In genomic region chr5:151739395-151739794, GRCh38 we compare ENCODE assay signal across 14 cellular contexts. TPM values are rescaled to one million over a fixed set of nuclear protein-coding genes. Genes with fewer than 3 reads are reported as not detected.
DNase-seq lines count a peak whose midpoint lies in the region; ATAC-seq, FAIRE-seq and TF ChIP-seq lines count a peak whose summit lies in the region.
"Had no signal": no experiment of that assay in that cellular context is flagged by ENCODE, and none has a peak within 500 bp of the region (broad histone marks: within the 10 kb centered on the region; RNA-seq: fewer than 3 reads in every experiment).

No MANE protein-coding gene starts in this region.

- CTCF ChIA-PET in Caco-2 (lab: Charles Lee), result interaction anchor here (0.6 to 3.5 kb wide), 6 partner anchors 36 to 361 kb away, joined by 3 to 48 read pairs (median 6); no protein-coding TSS in a partner anchor

- H3K36me3 ChIP-seq in HUES6 (ENCODE audit: control insufficient read depth, insufficient read depth, low read length) (peaks cover 3% of the 10 kb centered on the region; the same call in 1 of the 2 replicates), astrocyte (ENCODE audit: insufficient read depth, low read length) (no peaks in the 10 kb centered on the region), keratinocyte (ENCODE audit: control insufficient read depth in 2 of 2, extremely low read depth in 1 of 2, insufficient read depth in 2 of 2, low read length in 2 of 2) (peaks cover 0 to 10% of the 10 kb centered on the region in 2 experiments), smooth muscle cell (ENCODE audit: low read depth) (no peaks in the 10 kb centered on the region), thyroid gland (no peaks in the 10 kb centered on the region), Caco-2 (ENCODE audit: control insufficient read depth, insufficient read depth, low read length) (0 out of 2 replicates have a peak, but pooled peaks cover 1% of the 10 kb centered on the region)

- H3K9me1 ChIP-seq in keratinocyte (ENCODE audit: control insufficient read depth, extremely low read depth, insufficient read depth, low read length), result no peaks in the 10 kb centered on the region

- no peak overlapping the region for H3K4me3 ChIP-seq in HUES6 (ENCODE audit: low read depth, low read length)
- H3K4me3 ChIP-seq in astrocyte (ENCODE audit: insufficient read depth, low read depth, low read length), result no peak overlapping the region
- no peak overlapping the region for H3K4me3 ChIP-seq in keratinocyte (ENCODE audit: control insufficient read depth in 2 of 3, extremely low read depth in 1 of 3, insufficient read depth in 2 of 3, low read depth in 1 of 3, low read length in 3 of 3)
- no peak overlapping the region for H3K4me3 ChIP-seq in smooth muscle cell
- H3K4me3 ChIP-seq in thyroid gland (replicated peaks in 1 of 3), result no peak overlapping the region
- no peak overlapping the region for H3K4me3 ChIP-seq in Caco-2 (ENCODE audit: low read depth, low read length)

- peaks cover 16% of the 10 kb centered on the region for H3K4me1 ChIP-seq in HUES6 (ENCODE audit: control insufficient read depth, insufficient read depth, low read length)
- peaks cover 51% of the 10 kb centered on the region for H3K4me1 ChIP-seq in astrocyte (ENCODE audit: insufficient read depth, low read length)
- H3K4me1 ChIP-seq in keratinocyte (ENCODE audit: control insufficient read depth, extremely low read depth, insufficient read depth, low read length), result peaks cover 48% of the 10 kb centered on the region
- peaks cover 18% of the 10 kb centered on the region for H3K4me1 ChIP-seq in smooth muscle cell (ENCODE audit: low read depth)
- H3K4me1 ChIP-seq in thyroid gland, result peaks cover 0 to 7% of the 10 kb centered on the region in 2 donors
- peaks cover 15% of the 10 kb centered on the region for H3K4me1 ChIP-seq in Caco-2

- H3K79me2 ChIP-seq in astrocyte (ENCODE audit: insufficient read depth, low read length), result no peaks in the 10 kb centered on the region
- no peaks in the 10 kb centered on the region for H3K79me2 ChIP-seq in keratinocyte (ENCODE audit: control insufficient read depth, insufficient read depth, low read length)
- H3K79me2 ChIP-seq in smooth muscle cell (ENCODE audit: low read depth), result no peaks in the 10 kb centered on the region

- H3K27me3 ChIP-seq in HUES6 (ENCODE audit: control insufficient read depth, insufficient read depth, low read length) (no peaks in the 10 kb centered on the region), astrocyte (ENCODE audit: insufficient read depth, low read length) (no peaks in the 10 kb centered on the region), keratinocyte (ENCODE audit: control insufficient read depth, extremely low read depth, insufficient read depth, low read length) (no peaks in the 10 kb centered on the region), smooth muscle cell (ENCODE audit: low read depth) (no peaks in the 10 kb centered on the region), thyroid gland (no peaks in the 10 kb centered on the region), Caco-2 (replicated peaks; ENCODE audit: control insufficient read depth, insufficient read depth, low read length) (no peaks in the 10 kb centered on the region)

- H3K4me1 Mint-ChIP-seq in astrocyte (ENCODE audit: low read depth, unreplicated experiment), result peaks cover 58% of the 10 kb centered on the region
- H3K4me1 Mint-ChIP-seq in Caco-2 (ENCODE audit: low read depth, unreplicated experiment), result peaks cover 16% of the 10 kb centered on the region

- H3K27ac ChIP-seq in HUES6 (ENCODE audit: low read depth, low read length), result peak overlapping the region; percentile 39; the same call in 1 of the 2 replicates
- H3K27ac ChIP-seq in astrocyte (ENCODE audit: low read depth, low read length), result peak overlapping the region; percentile 100
- H3K27ac ChIP-seq in keratinocyte (ENCODE audit: control insufficient read depth, insufficient read depth, low read length), result peak overlapping the region; percentile 90
- peak overlapping the region; percentile 97 for H3K27ac ChIP-seq in smooth muscle cell (ENCODE audit: low read depth)
- H3K27ac ChIP-seq in thyroid gland, result peak overlapping the region in 1 of 3 donors; percentile 18

- H3K4me2 ChIP-seq in astrocyte (ENCODE audit: low read length), result peak overlapping the region; percentile 82
- peak overlapping the region; percentile 74 for H3K4me2 ChIP-seq in keratinocyte (ENCODE audit: control insufficient read depth, extremely low read depth, insufficient read depth, low read depth, low read length)
- H3K4me2 ChIP-seq in smooth muscle cell, result peak overlapping the region; percentile 82

- H2AFZ ChIP-seq in astrocyte (ENCODE audit: low read depth, low read length), result no peak overlapping the region
- no peak overlapping the region for H2AFZ ChIP-seq in keratinocyte (ENCODE audit: control insufficient read depth, low read length)
- no peak overlapping the region for H2AFZ ChIP-seq in smooth muscle cell (ENCODE audit: low read depth)

- peaks cover 43% of the 10 kb centered on the region for H3F3A ChIP-seq in smooth muscle cell (ENCODE audit: low read depth)

- no peak for TF ChIP-seq POLR2A in thyroid gland (IDR thresholded peaks at IDR 0.05)

- H3K9me3 Mint-ChIP-seq in astrocyte (ENCODE audit: unreplicated experiment) (no peaks in the 10 kb centered on the region), Caco-2 (ENCODE audit: unreplicated experiment) (no peaks in the 10 kb centered on the region)
- H3K9me3 Mint-ChIP-seq: CD8-positive, alpha-beta T cell had no signal

- intact Hi-C loops in thyroid gland (cut with DNase I), result loop anchor here (2.0 kb wide), 1 partner anchor 81 kb away; no protein-coding TSS in a partner anchor
- intact Hi-C loops in Caco-2 (cut with micrococcal nuclease; ENCODE audit: unreplicated experiment), result no loop called here

- peak overlapping the region; percentile 99 for H3K27ac Mint-ChIP-seq in astrocyte (ENCODE audit: unreplicated experiment)
- no peak overlapping the region for H3K27ac Mint-ChIP-seq in Caco-2 (ENCODE audit: unreplicated experiment)
- H3K27ac Mint-ChIP-seq: activated naive CD8-positive, alpha-beta T cell; CD8-positive, alpha-beta T cell had no signal

- POLR2A ChIA-PET in Caco-2 (lab: Charles Lee), result interaction anchor here (1.0 kb wide), 1 partner anchor 32 kb away, joined by 5 read pairs; the partner anchor contains the start of gene G3BP1

- H3K36me3 Mint-ChIP-seq in astrocyte (ENCODE audit: low read depth, unreplicated experiment), result peaks cover 4% of the 10 kb centered on the region
- H3K36me3 Mint-ChIP-seq in Caco-2 (ENCODE audit: insufficient read depth, unreplicated experiment), result peaks cover 28% of the 10 kb centered on the region

- H4K20me1 ChIP-seq in astrocyte (ENCODE audit: insufficient read depth, low read length) (no peaks in the 10 kb centered on the region), keratinocyte (ENCODE audit: control insufficient read depth, extremely low read depth, insufficient read depth, low read length) (no peaks in the 10 kb centered on the region), smooth muscle cell (ENCODE audit: low read depth) (no peaks in the 10 kb centered on the region)

- no peak overlapping the region for H3K4me3 Mint-ChIP-seq in astrocyte (ENCODE audit: unreplicated experiment)
- no peak overlapping the region for H3K4me3 Mint-ChIP-seq in Caco-2 (ENCODE audit: unreplicated experiment)
- H3K4me3 Mint-ChIP-seq: activated naive CD8-positive, alpha-beta T cell; CD8-positive, alpha-beta T cell had no signal

- DNase-seq in astrocyte (ENCODE audit: low read depth) (peak; percentile 43), keratinocyte (ENCODE audit: low read depth, low spot score) (no peak), smooth muscle cell (lab: John Stamatoyannopoulos, UW; ENCODE audit: unreplicated experiment) (no peak), thyroid gland (no peak), COLO668 (lab: John Stamatoyannopoulos, UW; ENCODE audit: unreplicated experiment) (no peak), Caco-2 (no peak)
- DNase-seq: CD8-positive, alpha-beta T cell; effector CD8-positive, alpha-beta T cell; hippocampal formation; KBM-7 had no signal

- dilution Hi-C loops in keratinocyte (cut with MboI; ENCODE audit: extremely low pct_ligation_motif_present, low sequenced_read_pairs), result no loop called here

- H3K27me3 Mint-ChIP-seq in astrocyte (ENCODE audit: low read depth, unreplicated experiment) (no peaks in the 10 kb centered on the region), Caco-2 (ENCODE audit: insufficient read depth, unreplicated experiment) (no peaks in the 10 kb centered on the region)
- H3K27me3 Mint-ChIP-seq: activated naive CD8-positive, alpha-beta T cell had no signal

- FAIRE-seq in astrocyte (lab: Jason Lieb, UNC) (no peak), keratinocyte (lab: Jason Lieb, UNC) (no peak)
- FAIRE-seq: H54 had no signal

- TF ChIP-seq CTCF in astrocyte (IDR thresholded peaks at IDR 0.05; ENCODE audit: insufficient read depth, low read depth, low read length) (no peak), keratinocyte (optimal IDR thresholded peaks at IDR 0.05 in 1 of 3, IDR thresholded peaks at IDR 0.05 in 1 of 3, conservative IDR thresholded peaks at IDR 0.05 in 1 of 3; ENCODE audit: extremely low read depth in 1 of 3, insufficient read depth in 2 of 3, low read length in 3 of 3) (no peak), smooth muscle cell (IDR thresholded peaks at IDR 0.05; ENCODE audit: borderline replicate concordance, insufficient read depth, poor library complexity, severe bottlenecking) (peak; percentile 10), thyroid gland (IDR thresholded peaks at IDR 0.05) (no peak), Caco-2 (IDR thresholded peaks at IDR 0.05; ENCODE audit: insufficient read depth in 1 of 2, low read depth in 1 of 2, low read length in 1 of 2, severe bottlenecking in 1 of 2, unreplicated experiment in 1 of 2) (no peak)

- H3K9me3 ChIP-seq in HUES6 (ENCODE audit: control insufficient read depth, insufficient read depth, low read depth, low read length) (no peaks in the 10 kb centered on the region), astrocyte (ENCODE audit: insufficient read depth, low read depth, low read length) (no peaks in the 10 kb centered on the region), keratinocyte (ENCODE audit: control insufficient read depth, low read depth, low read length) (no peaks in the 10 kb centered on the region), smooth muscle cell (replicated peaks; ENCODE audit: low read depth) (no peaks in the 10 kb centered on the region), thyroid gland (no peaks in the 10 kb centered on the region), Caco-2 (no peaks in the 10 kb centered on the region)

- 66% methylated on average over 2 of the region's 2 CpGs for WGBS in smooth muscle cell (ENCODE audit: low lambda C conversion rate)
- WGBS in thyroid gland, 2 donors, result 91 to 93% methylated on average over 1 to 2 of the region's 2 CpGs

- no peak for ATAC-seq in GM18870 (IDR thresholded peaks at IDR 0.05; ENCODE audit: unreplicated experiment)
- ATAC-seq: CD8-positive, alpha-beta T cell had no signal

- no TSS peak for BruUV-seq in Caco-2 (replicated peaks; lab: Mats Ljungman, UMichigan)

- no peak overlapping the region for H3K9ac ChIP-seq in HUES6 (ENCODE audit: low read length)
- peak overlapping the region; percentile 92 for H3K9ac ChIP-seq in astrocyte (ENCODE audit: low read length)
- no peak overlapping the region for H3K9ac ChIP-seq in keratinocyte (ENCODE audit: control insufficient read depth, extremely low read depth, insufficient read depth, low read length)
- H3K9ac ChIP-seq in smooth muscle cell (ENCODE audit: low read depth), result peak overlapping the region; percentile 85

RNA-seq across cellular contexts. Expression of gene ATOX1, which starts 19.0 kb away (rescaled TPM):
- total RNA-seq in astrocyte (265 and 274 TPM in 2 replicates), smooth muscle cell (73.3 and 84.3 TPM in 2 replicates), thyroid gland (100 to 1,000 TPM in 3 of 4 donors, 10 to 100 TPM in 1; 73.4 to 236 (median 157) TPM), Caco-2 (2022) (135 and 139 TPM in 2 replicates)
- polyA plus RNA-seq in keratinocyte (173 to 414 TPM (median 199 TPM) in 3 replicates), smooth muscle cell (315 and 337 TPM in 2 replicates)
- 58.4 TPM for polyA plus RNA-seq in keratinocyte (2011; ENCODE audit: low read depth)
- polyA plus RNA-seq in keratinocyte (2011; cell fraction: cytosol; rRNA removed), result 310 and 443 TPM in 2 replicates
- 111 and 127 TPM in 2 replicates for polyA plus RNA-seq in keratinocyte (2011; cell fraction: nucleus; rRNA removed)
- 199 and 361 TPM in 2 replicates for polyA plus RNA-seq in keratinocyte (2012; ENCODE audit: low replicate concordance)
- 133 to 246 TPM (median 216 TPM) in 3 replicates for polyA minus RNA-seq in keratinocyte
- polyA minus RNA-seq in keratinocyte (2011; cell fraction: cytosol; rRNA and poly(A)+ RNA removed), result 153 TPM
- polyA minus RNA-seq in keratinocyte (2011; cell fraction: nucleus; rRNA and poly(A)+ RNA removed), result 31.7 and 39.0 TPM in 2 replicates

RNA-seq across cellular contexts. Expression of gene G3BP1, which starts 32.4 kb away (rescaled TPM):
- total RNA-seq in astrocyte (231 and 246 TPM in 2 replicates), smooth muscle cell (96.8 and 99.4 TPM in 2 replicates), thyroid gland (100 to 1,000 TPM in 3 of 4 donors, 10 to 100 TPM in 1; 95.9 to 177 (median 131) TPM), Caco-2 (2022) (291 and 329 TPM in 2 replicates)
- polyA plus RNA-seq in keratinocyte (93.5 to 137 TPM (median 115 TPM) in 3 replicates), smooth muscle cell (63.2 and 69.5 TPM in 2 replicates)
- polyA plus RNA-seq in keratinocyte (2011; ENCODE audit: low read depth), result 98.2 TPM
- polyA plus RNA-seq in keratinocyte (2011; cell fraction: cytosol; rRNA removed), result 52.3 and 81.0 TPM in 2 replicates
- 83.5 and 87.6 TPM in 2 replicates for polyA plus RNA-seq in keratinocyte (2011; cell fraction: nucleus; rRNA removed)
- polyA plus RNA-seq in keratinocyte (2012; ENCODE audit: low replicate concordance), result 84.1 and 237 TPM in 2 replicates
- 182 to 302 TPM (median 247 TPM) in 3 replicates for polyA minus RNA-seq in keratinocyte
- 189 TPM for polyA minus RNA-seq in keratinocyte (2011; cell fraction: cytosol; rRNA and poly(A)+ RNA removed)
- polyA minus RNA-seq in keratinocyte (2011; cell fraction: nucleus; rRNA and poly(A)+ RNA removed), result 187 and 308 TPM in 2 replicates

RNA-seq across cellular contexts. Expression of gene SPARC, which starts 52.7 kb away (rescaled TPM):
- total RNA-seq in astrocyte (15,667 and 20,724 TPM in 2 replicates), smooth muscle cell (7,113 and 8,137 TPM in 2 replicates), thyroid gland (100 to 1,000 TPM; 302 to 327 (median 309) TPM), Caco-2 (2022) (16.1 and 22.7 TPM in 2 replicates)
- polyA plus RNA-seq in keratinocyte (289 to 702 TPM (median 397 TPM) in 3 replicates), smooth muscle cell (13,534 and 19,518 TPM in 2 replicates)
- polyA plus RNA-seq in keratinocyte (2011; ENCODE audit: low read depth), result 35.6 TPM
- polyA plus RNA-seq in keratinocyte (2011; cell fraction: cytosol; rRNA removed), result 237 and 295 TPM in 2 replicates
- polyA plus RNA-seq in keratinocyte (2011; cell fraction: nucleus; rRNA removed), result 536 and 559 TPM in 2 replicates
- polyA plus RNA-seq in keratinocyte (2012; ENCODE audit: low replicate concordance), result 21.7 and 645 TPM in 2 replicates
- polyA minus RNA-seq in keratinocyte, result 352 to 681 TPM (median 403 TPM) in 3 replicates
- polyA minus RNA-seq in keratinocyte (2011; cell fraction: cytosol; rRNA and poly(A)+ RNA removed), result 226 TPM
- 248 and 370 TPM in 2 replicates for polyA minus RNA-seq in keratinocyte (2011; cell fraction: nucleus; rRNA and poly(A)+ RNA removed)

Comparison
In these comparisons a context has a peak if more than half of its experiments do, and no peak if none do; other contexts are left out.
1. H3K9ac ChIP-seq: peak in astrocyte (single experiment) and smooth muscle cell (single experiment); none in HUES6 (single experiment) and keratinocyte (single experiment).
2. RNA of gene SPARC, which starts 52.7 kb away (total RNA-seq): 15,667 to 20,724 TPM in astrocyte and 7,113 to 8,137 TPM in smooth muscle cell; 302 to 327 TPM in thyroid gland and 16.1 to 22.7 TPM in Caco-2; every median in the first group is over 10 times any median in the second.
3. Peak in every context shown above with its lines, with median percentiles within 50 percentile points of each other: H3K4me2 ChIP-seq.